ENCODE assay signal across 8 cellular contexts in the genomic region with DNA sequence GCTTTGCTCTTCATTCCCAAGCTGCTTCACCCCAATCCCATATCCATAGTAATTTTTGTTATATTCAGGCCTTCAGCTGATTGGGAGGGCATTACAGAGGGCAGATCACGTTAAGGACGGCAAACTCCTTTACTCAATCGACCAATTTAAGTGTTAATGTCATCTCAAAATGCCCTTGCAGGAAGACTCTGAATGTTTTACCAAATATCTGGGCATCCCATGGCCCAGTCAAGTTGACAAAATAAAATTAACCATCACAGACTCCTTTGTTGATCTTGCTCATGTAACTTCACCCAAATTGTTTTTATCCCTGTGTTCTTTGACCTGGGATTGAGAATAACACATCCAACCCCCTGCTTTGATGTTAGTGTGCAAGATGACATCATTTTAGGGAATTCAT.
"Had no signal": no experiment of that assay in that cellular context is flagged by ENCODE, and none has a peak within 500 bp of the region (broad histone marks: within the 10 kb centered on the region; RNA-seq: fewer than 3 reads in every experiment).

No MANE protein-coding gene starts in this region.

- DNase-seq: GM23248, GOT3, H7, H9, HCEC 1CT, HFFc6 had no signal

- H3K9me3 Mint-ChIP-seq: HFFc6 had no signal

- H3K27ac Mint-ChIP-seq: GM23338, H9, HFFc6 had no signal

- H3K4me3 Mint-ChIP-seq: GM23338, H9, HFFc6 had no signal

- ATAC-seq: GM23338, HCT116 had no signal
